1 cellular context compared by ENCODE assay signal in genomic region chr6:129510930-129511329, GRCh38.
TF ChIP-seq lines count a peak whose summit lies in the region.

No MANE protein-coding gene starts in this region.

TF ChIP-seq in HCT116, 20 proteins besides CTCF, POLR2A, EP300 and RAD21 (continued from another document):
- TF ChIP-seq REST (IDR thresholded peaks at IDR 0.05; ENCODE audit: low read depth) (no peak), ELF1 (IDR thresholded peaks at IDR 0.05; ENCODE audit: borderline replicate concordance, low read depth) (no peak), FOSL1 (IDR thresholded peaks at IDR 0.05; ENCODE audit: low read depth) (no peak), TCF7L2 (IDR thresholded peaks at IDR 0.05; ENCODE audit: borderline replicate concordance, extremely low read depth, insufficient read depth, insufficient read length) (peak; percentile 80), JUND (IDR thresholded peaks at IDR 0.05) (0 out of 2 replicates have a peak, but pooled peaks have one; percentile 12), CBX3 (IDR thresholded peaks at IDR 0.05; ENCODE audit: low read depth) (no peak), SRF (IDR thresholded peaks at IDR 0.05; ENCODE audit: low read depth) (no peak), SIN3A (IDR thresholded peaks at IDR 0.05; ENCODE audit: low read depth) (no peak), POLR2AphosphoS5 (IDR thresholded peaks at IDR 0.05; ENCODE audit: low read depth, low read length) (no peak), CEBPB (IDR thresholded peaks at IDR 0.05; ENCODE audit: low read depth) (no peak), ZFX (IDR thresholded peaks at IDR 0.05) (no peak)
